1 cellular context compared by ENCODE assay signal in the genomic region with DNA sequence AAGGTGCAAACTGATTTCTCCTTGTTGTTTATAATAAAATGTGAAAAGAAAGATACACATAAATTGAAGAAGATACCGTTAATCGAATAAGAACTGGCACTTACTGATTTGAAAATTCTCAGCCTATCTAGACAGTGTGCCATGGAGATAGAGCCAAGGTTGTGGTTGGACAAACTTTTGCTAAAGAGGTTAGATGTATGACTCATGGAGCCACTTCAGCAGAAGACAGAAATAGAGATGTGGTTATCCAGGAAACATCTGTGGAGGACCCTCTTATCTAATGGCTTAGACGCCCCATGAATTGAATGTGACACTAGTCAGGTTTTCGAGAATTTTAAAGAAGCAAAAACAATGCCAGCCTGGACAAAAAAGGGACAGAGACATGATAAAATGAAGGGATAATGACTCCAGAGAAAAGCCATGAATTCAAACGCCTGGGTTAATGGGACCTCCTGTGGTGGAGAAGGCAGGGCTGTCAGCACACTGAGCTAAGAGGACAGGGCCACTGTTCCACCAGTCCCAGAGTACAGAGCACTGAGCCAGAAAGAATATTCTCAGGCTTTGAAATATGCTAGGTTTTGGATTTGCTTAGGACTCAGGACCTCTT.
TF ChIP-seq lines count a peak whose summit lies in the region.

No MANE protein-coding gene starts in this region.

TF ChIP-seq in GM23338, 12 proteins besides CTCF, POLR2A, EP300 and RAD21 (continued from another document):
- TF ChIP-seq, protein P1, sequence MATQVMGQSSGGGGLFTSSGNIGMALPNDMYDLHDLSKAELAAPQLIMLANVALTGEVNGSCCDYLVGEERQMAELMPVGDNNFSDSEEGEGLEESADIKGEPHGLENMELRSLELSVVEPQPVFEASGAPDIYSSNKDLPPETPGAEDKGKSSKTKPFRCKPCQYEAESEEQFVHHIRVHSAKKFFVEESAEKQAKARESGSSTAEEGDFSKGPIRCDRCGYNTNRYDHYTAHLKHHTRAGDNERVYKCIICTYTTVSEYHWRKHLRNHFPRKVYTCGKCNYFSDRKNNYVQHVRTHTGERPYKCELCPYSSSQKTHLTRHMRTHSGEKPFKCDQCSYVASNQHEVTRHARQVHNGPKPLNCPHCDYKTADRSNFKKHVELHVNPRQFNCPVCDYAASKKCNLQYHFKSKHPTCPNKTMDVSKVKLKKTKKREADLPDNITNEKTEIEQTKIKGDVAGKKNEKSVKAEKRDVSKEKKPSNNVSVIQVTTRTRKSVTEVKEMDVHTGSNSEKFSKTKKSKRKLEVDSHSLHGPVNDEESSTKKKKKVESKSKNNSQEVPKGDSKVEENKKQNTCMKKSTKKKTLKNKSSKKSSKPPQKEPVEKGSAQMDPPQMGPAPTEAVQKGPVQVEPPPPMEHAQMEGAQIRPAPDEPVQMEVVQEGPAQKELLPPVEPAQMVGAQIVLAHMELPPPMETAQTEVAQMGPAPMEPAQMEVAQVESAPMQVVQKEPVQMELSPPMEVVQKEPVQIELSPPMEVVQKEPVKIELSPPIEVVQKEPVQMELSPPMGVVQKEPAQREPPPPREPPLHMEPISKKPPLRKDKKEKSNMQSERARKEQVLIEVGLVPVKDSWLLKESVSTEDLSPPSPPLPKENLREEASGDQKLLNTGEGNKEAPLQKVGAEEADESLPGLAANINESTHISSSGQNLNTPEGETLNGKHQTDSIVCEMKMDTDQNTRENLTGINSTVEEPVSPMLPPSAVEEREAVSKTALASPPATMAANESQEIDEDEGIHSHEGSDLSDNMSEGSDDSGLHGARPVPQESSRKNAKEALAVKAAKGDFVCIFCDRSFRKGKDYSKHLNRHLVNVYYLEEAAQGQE (IDR thresholded peaks at IDR 0.05; ENCODE audit: unreplicated experiment) = no peak
- TF ChIP-seq ZNF114 (CRISPR knock-in tag; IDR thresholded peaks at IDR 0.05) = no peak
- TF ChIP-seq, protein P2, sequence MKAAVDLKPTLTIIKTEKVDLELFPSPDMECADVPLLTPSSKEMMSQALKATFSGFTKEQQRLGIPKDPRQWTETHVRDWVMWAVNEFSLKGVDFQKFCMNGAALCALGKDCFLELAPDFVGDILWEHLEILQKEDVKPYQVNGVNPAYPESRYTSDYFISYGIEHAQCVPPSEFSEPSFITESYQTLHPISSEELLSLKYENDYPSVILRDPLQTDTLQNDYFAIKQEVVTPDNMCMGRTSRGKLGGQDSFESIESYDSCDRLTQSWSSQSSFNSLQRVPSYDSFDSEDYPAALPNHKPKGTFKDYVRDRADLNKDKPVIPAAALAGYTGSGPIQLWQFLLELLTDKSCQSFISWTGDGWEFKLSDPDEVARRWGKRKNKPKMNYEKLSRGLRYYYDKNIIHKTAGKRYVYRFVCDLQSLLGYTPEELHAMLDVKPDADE (IDR thresholded peaks at IDR 0.05) = no peak
- no peak for TF ChIP-seq EZH2phosphoT487 (IDR thresholded peaks at IDR 0.05; ENCODE audit: unreplicated experiment)
- no peak for TF ChIP-seq STAT1 (IDR thresholded peaks at IDR 0.05; ENCODE audit: unreplicated experiment)
- TF ChIP-seq POLR2AphosphoS5 (IDR thresholded peaks at IDR 0.05; ENCODE audit: low read depth) = no peak
- TF ChIP-seq EZH2 (IDR thresholded peaks at IDR 0.05; ENCODE audit: low read depth, unreplicated experiment) = no peak
- TF ChIP-seq ZNF331 (CRISPR knock-in tag; IDR thresholded peaks at IDR 0.05; ENCODE audit: low read depth) = no peak
- no peak for TF ChIP-seq CREB1 (CRISPR knock-in tag; IDR thresholded peaks at IDR 0.05; ENCODE audit: low read depth)
